1 cellular context compared by ENCODE assay signal in the genomic region with DNA sequence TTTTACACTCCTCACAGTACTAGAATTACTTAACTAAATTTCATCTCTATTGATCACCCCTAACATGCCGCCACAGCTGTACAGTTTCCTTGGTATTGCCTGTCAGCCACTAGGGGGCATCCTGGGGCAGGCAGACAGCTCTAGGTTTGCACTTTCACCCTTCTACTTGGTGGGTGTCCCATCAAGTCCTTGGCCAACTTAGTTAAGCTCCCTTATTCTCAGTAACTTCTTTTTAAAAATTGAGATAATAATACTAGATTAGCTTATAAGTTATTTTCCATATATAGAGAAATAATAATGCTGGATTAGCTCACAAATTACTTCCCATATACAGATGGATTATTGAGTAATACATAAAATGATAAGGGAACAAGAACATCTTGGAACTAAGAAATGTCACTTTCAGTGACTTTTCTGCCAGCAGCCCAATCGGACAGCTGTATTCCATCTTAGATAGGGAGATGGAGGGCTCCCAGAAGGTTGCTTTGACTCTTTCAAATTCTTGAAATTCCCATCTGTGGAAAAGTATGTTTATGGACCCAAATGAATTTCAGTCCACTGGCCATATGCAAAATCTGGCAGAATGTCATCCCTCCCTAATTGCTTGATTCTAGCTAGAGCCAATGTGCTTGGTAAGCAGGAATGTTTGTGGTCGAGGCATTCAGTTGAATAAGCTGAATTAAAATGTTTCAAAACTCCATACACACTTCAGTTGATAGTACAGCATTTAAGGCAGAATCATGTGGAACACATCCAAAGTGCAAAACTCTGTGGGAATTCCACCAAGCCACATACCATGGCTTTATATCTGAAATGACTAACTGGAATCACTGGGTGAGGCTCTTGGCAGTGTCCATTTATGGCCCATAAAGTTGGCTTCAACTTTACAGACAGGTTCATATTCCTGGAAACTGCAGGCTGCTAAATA.
TF ChIP-seq lines count a peak whose summit lies in the region.

No MANE protein-coding gene starts in this region.

TF ChIP-seq in K562, 482 proteins besides CTCF, POLR2A, EP300 and RAD21 (continued from another document):
- TF ChIP-seq ZMIZ1 (IDR thresholded peaks at IDR 0.05; ENCODE audit: low read depth in 2 of 2, low read length in 2 of 2) = no peak
- no peak for TF ChIP-seq NR2C2 (CRISPR knock-in tag; IDR thresholded peaks at IDR 0.05)
- peak; percentile 32; the same call in 1 of the 2 replicates for TF ChIP-seq NR2C2 (tag; IDR thresholded peaks at IDR 0.05)
- no peak for TF ChIP-seq HNRNPUL1 (IDR thresholded peaks at IDR 0.05; ENCODE audit: low read length)
- TF ChIP-seq SMARCA5 (IDR thresholded peaks at IDR 0.05) = no peak
- TF ChIP-seq, protein P1, sequence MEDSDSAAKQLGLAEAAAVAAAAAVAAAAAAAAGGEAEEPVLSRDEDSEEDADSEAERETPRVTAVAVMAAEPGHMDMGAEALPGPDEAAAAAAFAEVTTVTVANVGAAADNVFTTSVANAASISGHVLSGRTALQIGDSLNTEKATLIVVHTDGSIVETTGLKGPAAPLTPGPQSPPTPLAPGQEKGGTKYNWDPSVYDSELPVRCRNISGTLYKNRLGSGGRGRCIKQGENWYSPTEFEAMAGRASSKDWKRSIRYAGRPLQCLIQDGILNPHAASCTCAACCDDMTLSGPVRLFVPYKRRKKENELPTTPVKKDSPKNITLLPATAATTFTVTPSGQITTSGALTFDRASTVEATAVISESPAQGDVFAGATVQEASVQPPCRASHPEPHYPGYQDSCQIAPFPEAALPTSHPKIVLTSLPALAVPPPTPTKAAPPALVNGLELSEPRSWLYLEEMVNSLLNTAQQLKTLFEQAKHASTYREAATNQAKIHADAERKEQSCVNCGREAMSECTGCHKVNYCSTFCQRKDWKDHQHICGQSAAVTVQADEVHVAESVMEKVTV (CRISPR knock-in tag; IDR thresholded peaks at IDR 0.05) = peak; percentile 67
- no peak for TF ChIP-seq PURB (CRISPR knock-in tag; IDR thresholded peaks at IDR 0.05; ENCODE audit: low read depth)
- no peak for TF ChIP-seq STAT5A (IDR thresholded peaks at IDR 0.05; ENCODE audit: borderline replicate concordance, low read length)
- TF ChIP-seq E2F3 (CRISPR knock-in tag; IDR thresholded peaks at IDR 0.05) = no peak
- TF ChIP-seq SMC3 (conservative IDR thresholded peaks at IDR 0.05; ENCODE audit: insufficient read depth, low read depth, low read length) = 0 out of 2 replicates have a peak, but pooled peaks have one; percentile 35
- TF ChIP-seq ZNF274 (IDR thresholded peaks at IDR 0.05; ENCODE audit: borderline replicate concordance, low read depth, low read length) = no peak
